Comparison of ENCODE assay signal across 9 cellular contexts in the genomic region with DNA sequence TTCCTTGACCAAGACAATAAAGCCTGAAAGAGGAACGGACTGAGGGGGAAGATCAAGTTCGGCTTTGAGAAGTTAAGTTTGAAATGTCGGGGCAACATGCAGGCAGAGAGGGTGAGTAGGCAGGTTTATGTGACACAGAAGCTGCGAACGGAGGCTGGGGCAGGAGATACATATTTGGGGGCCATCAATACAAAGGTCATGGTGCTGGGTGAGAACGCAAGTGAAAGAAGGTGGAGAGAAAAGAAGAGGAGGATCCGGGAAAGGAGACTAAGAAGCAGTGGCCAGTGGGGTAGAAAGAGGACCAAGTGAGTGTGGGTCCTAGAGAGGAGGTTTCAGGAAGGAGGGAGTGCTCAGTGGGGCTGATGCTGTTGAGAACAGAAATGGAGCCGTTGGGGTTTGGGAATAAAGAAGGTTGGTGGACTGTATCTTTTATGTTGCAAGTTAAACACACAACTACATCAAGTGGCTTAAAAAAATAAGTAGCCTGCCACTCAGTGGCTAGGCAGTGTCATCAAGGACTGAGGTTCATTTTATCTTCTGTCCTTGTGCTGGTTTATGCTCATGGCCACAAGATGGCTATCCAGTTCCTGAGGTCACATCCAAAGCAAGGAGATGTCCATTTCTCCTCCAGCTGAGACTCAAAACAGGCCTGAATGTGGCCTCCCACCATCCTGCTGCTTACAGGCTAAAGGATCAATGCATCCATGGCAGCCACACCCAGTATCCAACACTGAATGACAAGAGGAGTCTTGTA. TPM values are rescaled to one million over a fixed set of nuclear protein-coding genes. Genes with fewer than 3 reads are reported as not detected.
DNase-seq lines count a peak whose midpoint lies in the region; ATAC-seq lines count a peak whose summit lies in the region.
"Had no signal": no experiment of that assay in that cellular context is flagged by ENCODE, and none has a peak within 500 bp of the region (broad histone marks: within the 10 kb centered on the region; RNA-seq: fewer than 3 reads in every experiment).

No MANE protein-coding gene starts in this region.

- H3K9me3 Mint-ChIP-seq in activated T-cell treated with anti-CD3 and anti-CD28 coated beads, Interleukin-2, amount 50 U/mL, for 4 hours, result no peaks in the 10 kb centered on the region
- no peaks in the 10 kb centered on the region for H3K9me3 Mint-ChIP-seq in central memory CD8-positive, alpha-beta T cell
- no peaks in the 10 kb centered on the region for H3K9me3 Mint-ChIP-seq in stimulated activated effector memory CD8-positive, alpha-beta T cell treated with anti-CD3 and anti-CD28 coated beads, Interleukin-12 subunit alpha, Interleukin-12 subunit beta, amount 100 ng/mL, for 72 hours
- H3K9me3 Mint-ChIP-seq in effector memory CD8-positive, alpha-beta T cell, result no peaks in the 10 kb centered on the region

- ATAC-seq in activated T-cell treated with anti-CD3 and anti-CD28 coated beads, Interleukin-2, amount 50 U/mL, for 4 hours, result no peak
- no peak for ATAC-seq in central memory CD8-positive, alpha-beta T cell (replicated peaks; ENCODE audit: extremely low read depth, poor library complexity, severe bottlenecking)
- ATAC-seq in stimulated activated effector memory CD8-positive, alpha-beta T cell treated with anti-CD3 and anti-CD28 coated beads, Interleukin-12 subunit alpha, Interleukin-12 subunit beta, amount 100 ng/mL, for 72 hours, result no peak
- ATAC-seq in effector memory CD8-positive, alpha-beta T cell (replicated peaks), result no peak

- DNase-seq in activated T-cell treated with anti-CD3 and anti-CD28 coated beads, Interleukin-2, amount 50 U/mL, for 4 hours, result no peak
- no peak for DNase-seq in activated T-cell treated with anti-CD3 and anti-CD28 coated beads, Interleukin-2, amount 50 U/mL, for 1 hour
- DNase-seq in NOMO-1 treated with DMSO at 0.1 percent for 48 hours (lab: John Stamatoyannopoulos, UW; ENCODE audit: unreplicated experiment) (peak; percentile 3), HuH-7 (ENCODE audit: low spot score) (no peak), HK-2 (ENCODE audit: unreplicated experiment) (no peak)
- no peak for DNase-seq in central memory CD8-positive, alpha-beta T cell (ENCODE audit: low spot score in 2 of 2)
- no peak for DNase-seq in stimulated activated effector memory CD8-positive, alpha-beta T cell treated with anti-CD3 and anti-CD28 coated beads, Interleukin-12 subunit alpha, Interleukin-12 subunit beta, amount 100 ng/mL, for 72 hours (ENCODE audit: low spot score in 2 of 2)
- DNase-seq in effector memory CD8-positive, alpha-beta T cell, result no peak
- DNase-seq: NCI-H69 had no signal

- peaks cover 33% of the 10 kb centered on the region for H3K4me1 Mint-ChIP-seq in activated T-cell treated with anti-CD3 and anti-CD28 coated beads, Interleukin-2, amount 50 U/mL, for 4 hours (ENCODE audit: low read depth)
- peaks cover 38% of the 10 kb centered on the region for H3K4me1 Mint-ChIP-seq in central memory CD8-positive, alpha-beta T cell
- peaks cover 44% of the 10 kb centered on the region for H3K4me1 Mint-ChIP-seq in stimulated activated effector memory CD8-positive, alpha-beta T cell treated with anti-CD3 and anti-CD28 coated beads, Interleukin-12 subunit alpha, Interleukin-12 subunit beta, amount 100 ng/mL, for 72 hours
- H3K4me1 Mint-ChIP-seq in effector memory CD8-positive, alpha-beta T cell (ENCODE audit: low read depth in 2 of 2), result peaks cover 35 to 36% of the 10 kb centered on the region in 2 donors

- H3K4me3 Mint-ChIP-seq in activated T-cell treated with anti-CD3 and anti-CD28 coated beads, Interleukin-2, amount 50 U/mL, for 4 hours, result peak overlapping the region; percentile 92
- H3K4me3 Mint-ChIP-seq in central memory CD8-positive, alpha-beta T cell, result no peak overlapping the region
- H3K4me3 Mint-ChIP-seq in stimulated activated effector memory CD8-positive, alpha-beta T cell treated with anti-CD3 and anti-CD28 coated beads, Interleukin-12 subunit alpha, Interleukin-12 subunit beta, amount 100 ng/mL, for 72 hours, result peak overlapping the region; percentile 89
- peak overlapping the region in 1 of 2 donors; percentile 95 for H3K4me3 Mint-ChIP-seq in effector memory CD8-positive, alpha-beta T cell

- H3K36me3 Mint-ChIP-seq in activated T-cell treated with anti-CD3 and anti-CD28 coated beads, Interleukin-2, amount 50 U/mL, for 4 hours (ENCODE audit: insufficient read depth), result no peaks in the 10 kb centered on the region
- H3K36me3 Mint-ChIP-seq in central memory CD8-positive, alpha-beta T cell (ENCODE audit: insufficient read depth), result peaks cover 10% of the 10 kb centered on the region
- H3K36me3 Mint-ChIP-seq in stimulated activated effector memory CD8-positive, alpha-beta T cell treated with anti-CD3 and anti-CD28 coated beads, Interleukin-12 subunit alpha, Interleukin-12 subunit beta, amount 100 ng/mL, for 72 hours, result peaks cover 18% of the 10 kb centered on the region
- peaks cover 23% of the 10 kb centered on the region for H3K36me3 Mint-ChIP-seq in effector memory CD8-positive, alpha-beta T cell (ENCODE audit: insufficient read depth)

- no peaks in the 10 kb centered on the region for H3K27me3 Mint-ChIP-seq in activated T-cell treated with anti-CD3 and anti-CD28 coated beads, Interleukin-2, amount 50 U/mL, for 4 hours (ENCODE audit: low read depth)
- no peaks in the 10 kb centered on the region for H3K27me3 Mint-ChIP-seq in central memory CD8-positive, alpha-beta T cell
- peaks cover 0 to 13% of the 10 kb centered on the region in 2 donors for H3K27me3 Mint-ChIP-seq in effector memory CD8-positive, alpha-beta T cell

- peak overlapping the region; percentile 100 for H3K27ac Mint-ChIP-seq in central memory CD8-positive, alpha-beta T cell (ENCODE audit: low read depth)
- no peak overlapping the region for H3K27ac Mint-ChIP-seq in stimulated activated effector memory CD8-positive, alpha-beta T cell treated with anti-CD3 and anti-CD28 coated beads, Interleukin-12 subunit alpha, Interleukin-12 subunit beta, amount 100 ng/mL, for 72 hours
- peak overlapping the region in 1 of 2 donors; percentile 6 for H3K27ac Mint-ChIP-seq in effector memory CD8-positive, alpha-beta T cell

RNA-seq across cellular contexts. Expression of gene BLCAP, which starts 1.7 kb away (rescaled TPM):
- total RNA-seq in activated T-cell treated with anti-CD3 and anti-CD28 coated beads, Interleukin-2, amount 50 U/mL, for 4 hours, result 10 to 100 TPM; 31.8 to 37.9 (median 32.1) TPM

RNA-seq across cellular contexts. Expression of gene NNAT, which starts 8.3 kb away (rescaled TPM):
- total RNA-seq in activated T-cell treated with anti-CD3 and anti-CD28 coated beads, Interleukin-2, amount 50 U/mL, for 4 hours, result under 1 TPM in 1 of 3 donors, not detected in 2; 0.42 TPM
